Comparison of ENCODE assay signal across 8 cellular contexts in the genomic region with DNA sequence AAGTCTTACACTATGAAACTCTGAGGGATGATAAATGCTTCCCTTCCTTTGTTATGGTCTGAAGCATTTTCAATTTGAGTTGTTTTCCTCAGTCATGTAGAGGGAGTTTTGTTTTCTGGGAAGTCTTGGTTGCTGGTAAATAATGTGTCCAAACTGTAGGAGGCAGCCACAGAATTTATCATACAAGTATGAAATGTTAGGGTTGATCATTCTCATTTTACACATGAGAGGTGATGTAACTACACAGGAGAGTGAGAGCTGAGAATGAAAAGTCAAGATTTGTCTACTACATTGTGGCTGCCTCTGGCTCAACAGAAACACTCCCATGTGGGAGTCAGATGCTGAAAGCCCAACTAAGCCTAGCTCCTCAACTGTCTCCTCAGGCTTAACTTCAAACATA.
DNase-seq lines count a peak whose midpoint lies in the region; ATAC-seq and FAIRE-seq lines count a peak whose summit lies in the region.

No MANE protein-coding gene starts in this region.

- H3K4me3 Mint-ChIP-seq in activated CD4-positive, alpha-beta memory T cell treated with anti-CD3 and anti-CD28 coated beads, Interleukin-2, amount 10 ng/mL, durations not matched to agents 7 days and 5 days = peak overlapping the region; percentile 49
- H3K4me3 Mint-ChIP-seq in naive thymus-derived CD8-positive, alpha-beta T cell = peak overlapping the region; percentile 46 to 83 (median 66)

- POLR2A ChIA-PET in activated CD4-positive, alpha-beta memory T cell treated with anti-CD3 and anti-CD28 coated beads, Interleukin-2, amount 10 ng/mL, durations not matched to agents 7 days and 5 days (lab: Charles Lee) = interaction anchor here (0.9 to 13.6 kb wide), 11 partner anchors 9 to 104 kb away, joined by 3 to 255 read pairs (median 13); no protein-coding TSS in a partner anchor
- POLR2A ChIA-PET in naive thymus-derived CD8-positive, alpha-beta T cell (lab: Charles Lee) = interaction anchor here (1.2 to 4.5 kb wide), 4 partner anchors 11 to 20 kb away, joined by 3 to 22 read pairs (median 14); no protein-coding TSS in a partner anchor

- no peak for FAIRE-seq in GM19239 (lab: Jason Lieb, UNC)

- no peak for DNase-seq in activated CD4-positive, alpha-beta memory T cell treated with anti-CD3 and anti-CD28 coated beads, Interleukin-2, amount 10 ng/mL, durations not matched to agents 7 days and 5 days
- no peak for DNase-seq in naive thymus-derived CD8-positive, alpha-beta T cell
- DNase-seq in GM19239 (ENCODE audit: insufficient read length, low spot score) (no peak), COLO668 (lab: John Stamatoyannopoulos, UW; ENCODE audit: unreplicated experiment) (no peak), iPS-NIHi11 (ENCODE audit: low spot score) (no peak), KBM-7 (no peak)

- in situ Hi-C loops in KBM-7 (cut with MboI; ENCODE audit: low pct_unique_long_range_greater_than_20kb, low sequenced_read_pairs) = no loop called here

- H3K27ac Mint-ChIP-seq in activated CD4-positive, alpha-beta memory T cell treated with anti-CD3 and anti-CD28 coated beads, Interleukin-2, amount 10 ng/mL, durations not matched to agents 7 days and 5 days = peak overlapping the region; percentile 80
- peak overlapping the region; percentile 63 to 97 (median 94) for H3K27ac Mint-ChIP-seq in naive thymus-derived CD8-positive, alpha-beta T cell

- ATAC-seq in GM18907 (IDR thresholded peaks at IDR 0.05; ENCODE audit: unreplicated experiment) (peak; percentile 30), HG02623 (IDR thresholded peaks at IDR 0.05; ENCODE audit: unreplicated experiment) (peak; percentile 34)
- peak; percentile 15 to 16 for ATAC-seq in naive thymus-derived CD8-positive, alpha-beta T cell

- H3K9me3 Mint-ChIP-seq in activated CD4-positive, alpha-beta memory T cell treated with anti-CD3 and anti-CD28 coated beads, Interleukin-2, amount 10 ng/mL, durations not matched to agents 7 days and 5 days = no peaks in the 10 kb centered on the region
- H3K9me3 Mint-ChIP-seq in naive thymus-derived CD8-positive, alpha-beta T cell = no peaks in the 10 kb centered on the region

- peaks cover 93% of the 10 kb centered on the region for H3K4me1 Mint-ChIP-seq in activated CD4-positive, alpha-beta memory T cell treated with anti-CD3 and anti-CD28 coated beads, Interleukin-2, amount 10 ng/mL, durations not matched to agents 7 days and 5 days
- H3K4me1 Mint-ChIP-seq in naive thymus-derived CD8-positive, alpha-beta T cell = peaks cover 47 to 96% (median 87%) of the 10 kb centered on the region in 4 donors

- CTCF ChIA-PET in activated CD4-positive, alpha-beta memory T cell treated with anti-CD3 and anti-CD28 coated beads, Interleukin-2, amount 10 ng/mL, durations not matched to agents 7 days and 5 days (lab: Charles Lee) = interaction anchor here (2.0 to 3.6 kb wide), 6 partner anchors 9 to 94 kb away, joined by 6 to 19 read pairs (median 14); no protein-coding TSS in a partner anchor

- H3K27me3 Mint-ChIP-seq in activated CD4-positive, alpha-beta memory T cell treated with anti-CD3 and anti-CD28 coated beads, Interleukin-2, amount 10 ng/mL, durations not matched to agents 7 days and 5 days = no peaks in the 10 kb centered on the region
- H3K27me3 Mint-ChIP-seq in naive thymus-derived CD8-positive, alpha-beta T cell = no peaks in the 10 kb centered on the region

- H3K36me3 Mint-ChIP-seq in activated CD4-positive, alpha-beta memory T cell treated with anti-CD3 and anti-CD28 coated beads, Interleukin-2, amount 10 ng/mL, durations not matched to agents 7 days and 5 days (ENCODE audit: low read depth) = peaks cover 54% of the 10 kb centered on the region
- H3K36me3 Mint-ChIP-seq in naive thymus-derived CD8-positive, alpha-beta T cell = peaks cover 10 to 21% (median 19%) of the 10 kb centered on the region in 3 donors
